Comparison of ENCODE assay signal across 7 cellular contexts in the genomic region with DNA sequence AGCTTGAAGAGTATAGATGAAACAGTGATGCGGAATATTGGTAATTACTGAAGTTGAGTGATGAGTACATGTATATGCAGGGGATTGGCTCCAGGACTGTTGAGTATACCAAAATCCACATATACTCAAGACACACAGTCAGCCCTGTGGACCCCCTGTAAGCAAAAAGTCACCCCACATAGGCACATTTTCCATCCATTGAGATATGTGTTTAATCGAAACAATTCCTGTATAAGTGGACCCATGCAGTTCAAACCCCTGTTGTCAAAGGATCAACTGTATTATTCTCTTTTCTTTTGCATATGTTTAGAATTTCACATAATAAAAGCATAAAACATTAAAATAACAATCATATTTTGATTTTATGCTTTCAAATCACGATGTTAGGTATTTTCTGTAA. TPM values are rescaled to one million over a fixed set of nuclear protein-coding genes. Genes with fewer than 3 reads are reported as not detected.
"Had no signal": no experiment of that assay in that cellular context is flagged by ENCODE, and none has a peak within 500 bp of the region (broad histone marks: within the 10 kb centered on the region; RNA-seq: fewer than 3 reads in every experiment).

No MANE protein-coding gene starts in this region.

- H3K4me2 ChIP-seq: GM23338 had no signal

- H3K4me3 ChIP-seq: GM23338, K562 had no signal

- H3K27ac ChIP-seq: HL-60 had no signal

- DNase-seq: H9, HCEC 1CT, HFFc6 had no signal

- H2AFZ ChIP-seq: GM23338 had no signal

- ATAC-seq: GM23338, HepG2, K562 had no signal

RNA-seq across cellular contexts. Expression of gene FILIP1, which starts 32.1 kb away (rescaled TPM):
- total RNA-seq: HepG2 had no signal
- polyA plus RNA-seq: HepG2 had no signal
